In genomic region chr20:44615169-44615791, GRCh38 we compare ENCODE assay signal across 9 cellular contexts. TPM values are rescaled to one million over a fixed set of nuclear protein-coding genes. Genes with fewer than 3 reads are reported as not detected.
DNase-seq lines count a peak whose midpoint lies in the region; ATAC-seq and TF ChIP-seq lines count a peak whose summit lies in the region.
"Had no signal": no experiment of that assay in that cellular context is flagged by ENCODE, and none has a peak within 500 bp of the region (broad histone marks: within the 10 kb centered on the region; RNA-seq: fewer than 3 reads in every experiment).

No MANE protein-coding gene starts in this region.

- H3K9me3 ChIP-seq in upper lobe of right lung (no peaks in the 10 kb centered on the region), MG63 (no peaks in the 10 kb centered on the region), body of pancreas (no peaks in the 10 kb centered on the region)

- no peaks in the 10 kb centered on the region for H3K9me3 Mint-ChIP-seq in activated CD8-positive, alpha-beta memory T cell treated with anti-CD3 and anti-CD28 coated beads, Interleukin-2, amount 10 ng/mL, durations not matched to agents 7 days and 5 days (ENCODE audit: low read depth)
- no peaks in the 10 kb centered on the region for H3K9me3 Mint-ChIP-seq in effector memory CD8-positive, alpha-beta T cell
- no peaks in the 10 kb centered on the region for H3K9me3 Mint-ChIP-seq in naive B cell

- TF ChIP-seq CTCF in upper lobe of right lung (IDR thresholded peaks at IDR 0.05) (no peak), body of pancreas (IDR thresholded peaks at IDR 0.05) (no peak)

- peaks cover 68% of the 10 kb centered on the region for H3K36me3 ChIP-seq in upper lobe of right lung
- peaks cover 65% of the 10 kb centered on the region for H3K36me3 ChIP-seq in MG63
- peaks cover 0 to 2% of the 10 kb centered on the region in 2 donors for H3K36me3 ChIP-seq in body of pancreas (replicated peaks in 1 of 2; ENCODE audit: insufficient read depth in 1 of 2, low read depth in 2 of 2)

- CTCF ChIA-PET in activated CD8-positive, alpha-beta memory T cell treated with anti-CD3 and anti-CD28 coated beads, Interleukin-2, amount 10 ng/mL, durations not matched to agents 7 days and 5 days (lab: Charles Lee): interaction anchor here (0.8 to 2.2 kb wide), 3 partner anchors 35 to 231 kb away, joined by 3 to 6 read pairs (median 4); no protein-coding TSS in a partner anchor

- H3K4me3 ChIP-seq in upper lobe of right lung: no peak overlapping the region
- H3K4me3 ChIP-seq in MG63: no peak overlapping the region
- no peak overlapping the region for H3K4me3 ChIP-seq in body of pancreas

- H3K4me1 ChIP-seq in upper lobe of right lung (peaks cover 36% of the 10 kb centered on the region), body of pancreas (no peaks in the 10 kb centered on the region)

- intact Hi-C loops in upper lobe of right lung (cut with DNase I) (loop anchor here (10.0 kb wide), 1 partner anchor 230 kb away; no protein-coding TSS in a partner anchor), body of pancreas (cut with DNase I) (loop anchor here (10.0 kb wide), 2 partner anchors 80 to 390 kb away; no protein-coding TSS in a partner anchor)

- H3K27ac ChIP-seq in upper lobe of right lung (peak overlapping the region; percentile 47), body of pancreas (peak overlapping the region in 1 of 4 donors; percentile 15)

- DNase-seq in activated CD8-positive, alpha-beta memory T cell treated with anti-CD3 and anti-CD28 coated beads, Interleukin-2, amount 10 ng/mL, durations not matched to agents 7 days and 5 days: no peak
- no peak for DNase-seq in activated CD8-positive, alpha-beta memory T cell treated with anti-CD3 and anti-CD28 coated beads, Interleukin-2, amount 50 U/mL, for 48 hours
- no peak for DNase-seq in effector memory CD8-positive, alpha-beta T cell
- DNase-seq in naive B cell (no peak), upper lobe of right lung (peak; percentile 40), MG63 (no peak), body of pancreas (no peak)
- no peak for DNase-seq in stimulated activated CD4-positive, alpha-beta T cell treated with anti-CD3 and anti-CD28 coated beads, Interleukin-4, amount 100 ng/mL, for 1 hour
- DNase-seq: NCI-H2171 had no signal

- peaks cover 25% of the 10 kb centered on the region for H3K36me3 Mint-ChIP-seq in activated CD8-positive, alpha-beta memory T cell treated with anti-CD3 and anti-CD28 coated beads, Interleukin-2, amount 10 ng/mL, durations not matched to agents 7 days and 5 days
- peaks cover 48% of the 10 kb centered on the region for H3K36me3 Mint-ChIP-seq in effector memory CD8-positive, alpha-beta T cell (ENCODE audit: insufficient read depth)
- H3K36me3 Mint-ChIP-seq in naive B cell: peaks cover 12 to 42% of the 10 kb centered on the region in 2 donors

- H3K27me3 Mint-ChIP-seq in activated CD8-positive, alpha-beta memory T cell treated with anti-CD3 and anti-CD28 coated beads, Interleukin-2, amount 10 ng/mL, durations not matched to agents 7 days and 5 days: no peaks in the 10 kb centered on the region
- H3K27me3 Mint-ChIP-seq in effector memory CD8-positive, alpha-beta T cell: no peaks in the 10 kb centered on the region
- no peaks in the 10 kb centered on the region for H3K27me3 Mint-ChIP-seq in naive B cell

- no peak for TF ChIP-seq POLR2A in body of pancreas (IDR thresholded peaks at IDR 0.05)

- no peak overlapping the region for H3K4me3 Mint-ChIP-seq in activated CD8-positive, alpha-beta memory T cell treated with anti-CD3 and anti-CD28 coated beads, Interleukin-2, amount 10 ng/mL, durations not matched to agents 7 days and 5 days
- H3K4me3 Mint-ChIP-seq in effector memory CD8-positive, alpha-beta T cell: peak overlapping the region; percentile 46 to 51
- peak overlapping the region in 2 of 8 donors; percentile 12 to 16 for H3K4me3 Mint-ChIP-seq in naive B cell

- H3K4me1 Mint-ChIP-seq in activated CD8-positive, alpha-beta memory T cell treated with anti-CD3 and anti-CD28 coated beads, Interleukin-2, amount 10 ng/mL, durations not matched to agents 7 days and 5 days: peaks cover 29% of the 10 kb centered on the region
- H3K4me1 Mint-ChIP-seq in effector memory CD8-positive, alpha-beta T cell (ENCODE audit: low read depth in 2 of 2): peaks cover 36 to 42% of the 10 kb centered on the region in 2 donors
- peaks cover 57 to 67% (median 57%) of the 10 kb centered on the region in 3 donors for H3K4me1 Mint-ChIP-seq in naive B cell

- no peak for ATAC-seq in activated CD8-positive, alpha-beta memory T cell treated with anti-CD3 and anti-CD28 coated beads, Interleukin-2, amount 10 ng/mL, durations not matched to agents 7 days and 5 days
- no peak for ATAC-seq in effector memory CD8-positive, alpha-beta T cell (replicated peaks)
- peak in 1 of 2 donors; percentile 25 for ATAC-seq in naive B cell (ENCODE audit: low read depth in 2 of 2)
- ATAC-seq in upper lobe of right lung: peak; percentile 25
- no peak for ATAC-seq in body of pancreas

- H3K27me3 ChIP-seq in upper lobe of right lung (no peaks in the 10 kb centered on the region), MG63 (no peaks in the 10 kb centered on the region), body of pancreas (no peaks in the 10 kb centered on the region)

- 72 to 89% methylated on average over 10 of the region's 10 CpGs for WGBS in body of pancreas, 2 donors

- H3K27ac Mint-ChIP-seq in activated CD8-positive, alpha-beta memory T cell treated with anti-CD3 and anti-CD28 coated beads, Interleukin-2, amount 10 ng/mL, durations not matched to agents 7 days and 5 days: peak overlapping the region; percentile 38
- peak overlapping the region; percentile 96 to 98 for H3K27ac Mint-ChIP-seq in effector memory CD8-positive, alpha-beta T cell
- peak overlapping the region; percentile 76 to 99 (median 93) for H3K27ac Mint-ChIP-seq in naive B cell

RNA-seq across cellular contexts. Expression of gene PKIG, which starts 32.9 kb away (rescaled TPM):
- 1 to 10 TPM; 1.1 to 1.6 TPM for total RNA-seq in activated CD8-positive, alpha-beta memory T cell treated with anti-CD3 and anti-CD28 coated beads, Interleukin-2, amount 10 ng/mL, durations not matched to agents 7 days and 5 days
- 100 to 1,000 TPM in 4 of 6 donors, 10 to 100 TPM in 2; 74.7 to 219 (median 103) TPM for polyA plus RNA-seq in naive B cell (ENCODE audit: low read depth in 6 of 6)
- total RNA-seq in upper lobe of right lung: 88.8 TPM
- 73.0 and 79.2 TPM in 2 replicates for total RNA-seq in MG63 (2014; rRNA removed; shearing (Covaris generic); ENCODE audit: low replicate concordance)
- total RNA-seq in body of pancreas: 10 to 100 TPM; 43.6 to 64.9 TPM

RNA-seq across cellular contexts. Expression of gene ADA, which starts 36.2 kb away (rescaled TPM):
- total RNA-seq in activated CD8-positive, alpha-beta memory T cell treated with anti-CD3 and anti-CD28 coated beads, Interleukin-2, amount 10 ng/mL, durations not matched to agents 7 days and 5 days: 100 to 1,000 TPM in 1 of 2 experiments, 10 to 100 TPM in 1; 81.4 to 114 TPM
- polyA plus RNA-seq in naive B cell (ENCODE audit: low read depth in 6 of 6): 1 to 10 TPM; 1.7 to 7.6 (median 4.6) TPM
- total RNA-seq in upper lobe of right lung (5.8 TPM), body of pancreas (1 to 10 TPM; 3.3 to 7.8 TPM)
- 28.4 and 41.4 TPM in 2 replicates for total RNA-seq in MG63 (2014; rRNA removed; shearing (Covaris generic); ENCODE audit: low replicate concordance)

Comparison
In these comparisons a context has a peak if more than half of its experiments do, and no peak if none do; other contexts are left out.
1. H3K27ac Mint-ChIP-seq: peak in every context shown above with its lines; median percentile 97 in effector memory CD8-positive, alpha-beta T cell; 93 in naive B cell; 38 in activated CD8-positive, alpha-beta memory T cell treated with anti-CD3 and anti-CD28 coated beads, Interleukin-2, amount 10 ng/mL, durations not matched to agents 7 days and 5 days.
2. RNA of gene PKIG, which starts 32.9 kb away (total RNA-seq): 88.8 TPM in upper lobe of right lung (single experiment), 73.0 to 79.2 TPM in MG63 and 43.6 to 64.9 TPM in body of pancreas; 1.1 to 1.6 TPM in activated CD8-positive, alpha-beta memory T cell treated with anti-CD3 and anti-CD28 coated beads, Interleukin-2, amount 10 ng/mL, durations not matched to agents 7 days and 5 days; every median in the first group is over 10 times any median in the second.